ENCODE assay signal across 1 cellular context in genomic region chr12:113271853-113272561, GRCh38.
A peak's percentile ranks its signal among the peaks of the same experiment; 100 is the strongest.
TF ChIP-seq lines count a peak whose summit lies in the region.

No MANE protein-coding gene starts in this region.

TF ChIP-seq in HepG2, 621 proteins besides CTCF, POLR2A, EP300 and RAD21 (continues in another document):
- TF ChIP-seq FOXA3 (CRISPR knock-in tag; IDR thresholded peaks at IDR 0.05): peak; percentile 13; the same call in 1 of the 2 replicates
- TF ChIP-seq RFXANK (CRISPR knock-in tag; IDR thresholded peaks at IDR 0.05): no peak
- peak; percentile 98 for TF ChIP-seq CEBPB (IDR thresholded peaks at IDR 0.05; ENCODE audit: borderline replicate concordance, low read depth, low read length)
- TF ChIP-seq RFX1 (IDR thresholded peaks at IDR 0.05): no peak
- 0 out of 2 replicates have a peak, but pooled peaks have one; percentile 21 for TF ChIP-seq ZNF605 (CRISPR knock-in tag; IDR thresholded peaks at IDR 0.05)
- TF ChIP-seq SIX4 (CRISPR knock-in tag; IDR thresholded peaks at IDR 0.05): no peak
- peak; percentile 34 for TF ChIP-seq HDAC2 (CRISPR knock-in tag; IDR thresholded peaks at IDR 0.05)
- no peak for TF ChIP-seq KLF9 (CRISPR knock-in tag; IDR thresholded peaks at IDR 0.05; ENCODE audit: low read depth)
- 0 out of 2 replicates have a peak, but pooled peaks have one; percentile 11 for TF ChIP-seq ATF1 (CRISPR knock-in tag; IDR thresholded peaks at IDR 0.05)
- TF ChIP-seq STAG1 (CRISPR knock-in tag; IDR thresholded peaks at IDR 0.05): 0 out of 2 replicates have a peak, but pooled peaks have one; percentile 6
- TF ChIP-seq ZSCAN29 (CRISPR knock-in tag; conservative IDR thresholded peaks at IDR 0.05): 0 out of 2 replicates have a peak, but pooled peaks have one; percentile 51
- TF ChIP-seq, protein P1, sequence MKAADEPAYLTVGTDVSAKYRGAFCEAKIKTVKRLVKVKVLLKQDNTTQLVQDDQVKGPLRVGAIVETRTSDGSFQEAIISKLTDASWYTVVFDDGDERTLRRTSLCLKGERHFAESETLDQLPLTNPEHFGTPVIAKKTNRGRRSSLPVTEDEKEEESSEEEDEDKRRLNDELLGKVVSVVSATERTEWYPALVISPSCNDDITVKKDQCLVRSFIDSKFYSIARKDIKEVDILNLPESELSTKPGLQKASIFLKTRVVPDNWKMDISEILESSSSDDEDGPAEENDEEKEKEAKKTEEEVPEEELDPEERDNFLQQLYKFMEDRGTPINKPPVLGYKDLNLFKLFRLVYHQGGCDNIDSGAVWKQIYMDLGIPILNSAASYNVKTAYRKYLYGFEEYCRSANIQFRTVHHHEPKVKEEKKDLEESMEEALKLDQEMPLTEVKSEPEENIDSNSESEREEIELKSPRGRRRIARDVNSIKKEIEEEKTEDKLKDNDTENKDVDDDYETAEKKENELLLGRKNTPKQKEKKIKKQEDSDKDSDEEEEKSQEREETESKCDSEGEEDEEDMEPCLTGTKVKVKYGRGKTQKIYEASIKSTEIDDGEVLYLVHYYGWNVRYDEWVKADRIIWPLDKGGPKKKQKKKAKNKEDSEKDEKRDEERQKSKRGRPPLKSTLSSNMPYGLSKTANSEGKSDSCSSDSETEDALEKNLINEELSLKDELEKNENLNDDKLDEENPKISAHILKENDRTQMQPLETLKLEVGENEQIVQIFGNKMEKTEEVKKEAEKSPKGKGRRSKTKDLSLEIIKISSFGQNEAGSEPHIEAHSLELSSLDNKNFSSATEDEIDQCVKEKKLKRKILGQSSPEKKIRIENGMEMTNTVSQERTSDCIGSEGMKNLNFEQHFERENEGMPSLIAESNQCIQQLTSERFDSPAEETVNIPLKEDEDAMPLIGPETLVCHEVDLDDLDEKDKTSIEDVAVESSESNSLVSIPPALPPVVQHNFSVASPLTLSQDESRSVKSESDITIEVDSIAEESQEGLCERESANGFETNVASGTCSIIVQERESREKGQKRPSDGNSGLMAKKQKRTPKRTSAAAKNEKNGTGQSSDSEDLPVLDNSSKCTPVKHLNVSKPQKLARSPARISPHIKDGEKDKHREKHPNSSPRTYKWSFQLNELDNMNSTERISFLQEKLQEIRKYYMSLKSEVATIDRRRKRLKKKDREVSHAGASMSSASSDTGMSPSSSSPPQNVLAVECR (CRISPR knock-in tag; IDR thresholded peaks at IDR 0.05; ENCODE audit: borderline replicate concordance): peak; percentile 51; the same call in 1 of the 2 replicates
- TF ChIP-seq ZNF577 (CRISPR knock-in tag; IDR thresholded peaks at IDR 0.05; ENCODE audit: borderline replicate concordance, low read depth): no peak
- TF ChIP-seq NONO (IDR thresholded peaks at IDR 0.05): no peak
- no peak for TF ChIP-seq NONO (CRISPR knock-in tag; conservative IDR thresholded peaks at IDR 0.05)
- TF ChIP-seq, protein P2, sequence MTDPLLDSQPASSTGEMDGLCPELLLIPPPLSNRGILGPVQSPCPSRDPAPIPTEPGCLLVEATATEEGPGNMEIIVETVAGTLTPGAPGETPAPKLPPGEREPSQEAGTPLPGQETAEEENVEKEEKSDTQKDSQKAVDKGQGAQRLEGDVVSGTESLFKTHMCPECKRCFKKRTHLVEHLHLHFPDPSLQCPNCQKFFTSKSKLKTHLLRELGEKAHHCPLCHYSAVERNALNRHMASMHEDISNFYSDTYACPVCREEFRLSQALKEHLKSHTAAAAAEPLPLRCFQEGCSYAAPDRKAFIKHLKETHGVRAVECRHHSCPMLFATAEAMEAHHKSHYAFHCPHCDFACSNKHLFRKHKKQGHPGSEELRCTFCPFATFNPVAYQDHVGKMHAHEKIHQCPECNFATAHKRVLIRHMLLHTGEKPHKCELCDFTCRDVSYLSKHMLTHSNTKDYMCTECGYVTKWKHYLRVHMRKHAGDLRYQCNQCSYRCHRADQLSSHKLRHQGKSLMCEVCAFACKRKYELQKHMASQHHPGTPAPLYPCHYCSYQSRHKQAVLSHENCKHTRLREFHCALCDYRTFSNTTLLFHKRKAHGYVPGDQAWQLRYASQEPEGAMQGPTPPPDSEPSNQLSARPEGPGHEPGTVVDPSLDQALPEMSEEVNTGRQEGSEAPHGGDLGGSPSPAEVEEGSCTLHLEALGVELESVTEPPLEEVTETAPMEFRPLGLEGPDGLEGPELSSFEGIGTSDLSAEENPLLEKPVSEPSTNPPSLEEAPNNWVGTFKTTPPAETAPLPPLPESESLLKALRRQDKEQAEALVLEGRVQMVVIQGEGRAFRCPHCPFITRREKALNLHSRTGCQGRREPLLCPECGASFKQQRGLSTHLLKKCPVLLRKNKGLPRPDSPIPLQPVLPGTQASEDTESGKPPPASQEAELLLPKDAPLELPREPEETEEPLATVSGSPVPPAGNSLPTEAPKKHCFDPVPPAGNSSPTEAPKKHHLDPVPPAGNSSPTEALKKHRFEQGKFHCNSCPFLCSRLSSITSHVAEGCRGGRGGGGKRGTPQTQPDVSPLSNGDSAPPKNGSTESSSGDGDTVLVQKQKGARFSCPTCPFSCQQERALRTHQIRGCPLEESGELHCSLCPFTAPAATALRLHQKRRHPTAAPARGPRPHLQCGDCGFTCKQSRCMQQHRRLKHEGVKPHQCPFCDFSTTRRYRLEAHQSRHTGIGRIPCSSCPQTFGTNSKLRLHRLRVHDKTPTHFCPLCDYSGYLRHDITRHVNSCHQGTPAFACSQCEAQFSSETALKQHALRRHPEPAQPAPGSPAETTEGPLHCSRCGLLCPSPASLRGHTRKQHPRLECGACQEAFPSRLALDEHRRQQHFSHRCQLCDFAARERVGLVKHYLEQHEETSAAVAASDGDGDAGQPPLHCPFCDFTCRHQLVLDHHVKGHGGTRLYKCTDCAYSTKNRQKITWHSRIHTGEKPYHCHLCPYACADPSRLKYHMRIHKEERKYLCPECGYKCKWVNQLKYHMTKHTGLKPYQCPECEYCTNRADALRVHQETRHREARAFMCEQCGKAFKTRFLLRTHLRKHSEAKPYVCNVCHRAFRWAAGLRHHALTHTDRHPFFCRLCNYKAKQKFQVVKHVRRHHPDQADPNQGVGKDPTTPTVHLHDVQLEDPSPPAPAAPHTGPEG (CRISPR knock-in tag; IDR thresholded peaks at IDR 0.05): no peak
- no peak for TF ChIP-seq KLF15 (CRISPR knock-in tag; IDR thresholded peaks at IDR 0.05; ENCODE audit: borderline replicate concordance)
- TF ChIP-seq ZNF891 (CRISPR knock-in tag; IDR thresholded peaks at IDR 0.05): peak; percentile 77; the same call in 1 of the 2 replicates
- TF ChIP-seq, protein P3, sequence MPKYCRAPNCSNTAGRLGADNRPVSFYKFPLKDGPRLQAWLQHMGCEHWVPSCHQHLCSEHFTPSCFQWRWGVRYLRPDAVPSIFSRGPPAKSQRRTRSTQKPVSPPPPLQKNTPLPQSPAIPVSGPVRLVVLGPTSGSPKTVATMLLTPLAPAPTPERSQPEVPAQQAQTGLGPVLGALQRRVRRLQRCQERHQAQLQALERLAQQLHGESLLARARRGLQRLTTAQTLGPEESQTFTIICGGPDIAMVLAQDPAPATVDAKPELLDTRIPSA (CRISPR knock-in tag; IDR thresholded peaks at IDR 0.05; ENCODE audit: borderline replicate concordance): no peak
- TF ChIP-seq KLF6 (CRISPR knock-in tag; IDR thresholded peaks at IDR 0.05): no peak
- TF ChIP-seq U2AF1 (optimal IDR thresholded peaks at IDR 0.05; ENCODE audit: low read depth, low read length): no peak
- TF ChIP-seq GFI1 (CRISPR knock-in tag; IDR thresholded peaks at IDR 0.05; ENCODE audit: borderline replicate concordance): 0 out of 2 replicates have a peak, but pooled peaks have one; percentile 28
- TF ChIP-seq CC2D1A (CRISPR knock-in tag; IDR thresholded peaks at IDR 0.05): no peak
- peak; percentile 89 for TF ChIP-seq ZNF317 (CRISPR knock-in tag; IDR thresholded peaks at IDR 0.05)
- TF ChIP-seq GATAD2A (CRISPR knock-in tag; IDR thresholded peaks at IDR 0.05): peak; percentile 57
- TF ChIP-seq ZNF17 (CRISPR knock-in tag; IDR thresholded peaks at IDR 0.05): no peak
- peak; percentile 97 for TF ChIP-seq CEBPG (CRISPR knock-in tag; IDR thresholded peaks at IDR 0.05)
- TF ChIP-seq MTERF4 (CRISPR knock-in tag; IDR thresholded peaks at IDR 0.05): 0 out of 2 replicates have a peak, but pooled peaks have one; percentile 30
- TF ChIP-seq, protein P4, sequence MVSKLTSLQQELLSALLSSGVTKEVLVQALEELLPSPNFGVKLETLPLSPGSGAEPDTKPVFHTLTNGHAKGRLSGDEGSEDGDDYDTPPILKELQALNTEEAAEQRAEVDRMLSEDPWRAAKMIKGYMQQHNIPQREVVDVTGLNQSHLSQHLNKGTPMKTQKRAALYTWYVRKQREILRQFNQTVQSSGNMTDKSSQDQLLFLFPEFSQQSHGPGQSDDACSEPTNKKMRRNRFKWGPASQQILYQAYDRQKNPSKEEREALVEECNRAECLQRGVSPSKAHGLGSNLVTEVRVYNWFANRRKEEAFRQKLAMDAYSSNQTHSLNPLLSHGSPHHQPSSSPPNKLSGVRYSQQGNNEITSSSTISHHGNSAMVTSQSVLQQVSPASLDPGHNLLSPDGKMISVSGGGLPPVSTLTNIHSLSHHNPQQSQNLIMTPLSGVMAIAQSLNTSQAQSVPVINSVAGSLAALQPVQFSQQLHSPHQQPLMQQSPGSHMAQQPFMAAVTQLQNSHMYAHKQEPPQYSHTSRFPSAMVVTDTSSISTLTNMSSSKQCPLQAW (CRISPR knock-in tag; IDR thresholded peaks at IDR 0.05): peak; percentile 65; the same call in 1 of the 2 replicates
- 0 out of 2 replicates have a peak, but pooled peaks have one; percentile 29 for TF ChIP-seq POLR2G (IDR thresholded peaks at IDR 0.05; ENCODE audit: low read depth, low read length)
- TF ChIP-seq, protein P5, sequence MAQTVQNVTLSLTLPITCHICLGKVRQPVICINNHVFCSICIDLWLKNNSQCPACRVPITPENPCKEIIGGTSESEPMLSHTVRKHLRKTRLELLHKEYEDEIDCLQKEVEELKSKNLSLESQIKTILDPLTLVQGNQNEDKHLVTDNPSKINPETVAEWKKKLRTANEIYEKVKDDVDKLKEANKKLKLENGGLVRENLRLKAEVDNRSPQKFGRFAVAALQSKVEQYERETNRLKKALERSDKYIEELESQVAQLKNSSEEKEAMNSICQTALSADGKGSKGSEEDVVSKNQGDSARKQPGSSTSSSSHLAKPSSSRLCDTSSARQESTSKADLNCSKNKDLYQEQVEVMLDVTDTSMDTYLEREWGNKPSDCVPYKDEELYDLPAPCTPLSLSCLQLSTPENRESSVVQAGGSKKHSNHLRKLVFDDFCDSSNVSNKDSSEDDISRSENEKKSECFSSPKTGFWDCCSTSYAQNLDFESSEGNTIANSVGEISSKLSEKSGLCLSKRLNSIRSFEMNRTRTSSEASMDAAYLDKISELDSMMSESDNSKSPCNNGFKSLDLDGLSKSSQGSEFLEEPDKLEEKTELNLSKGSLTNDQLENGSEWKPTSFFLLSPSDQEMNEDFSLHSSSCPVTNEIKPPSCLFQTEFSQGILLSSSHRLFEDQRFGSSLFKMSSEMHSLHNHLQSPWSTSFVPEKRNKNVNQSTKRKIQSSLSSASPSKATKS (CRISPR knock-in tag; IDR thresholded peaks at IDR 0.05): no peak
- 0 out of 2 replicates have a peak, but pooled peaks have one; percentile 54 for TF ChIP-seq YEATS2 (CRISPR knock-in tag; IDR thresholded peaks at IDR 0.05; ENCODE audit: borderline replicate concordance)
- no peak for TF ChIP-seq ZNF747 (CRISPR knock-in tag; IDR thresholded peaks at IDR 0.05; ENCODE audit: borderline replicate concordance)
- TF ChIP-seq, protein P6, sequence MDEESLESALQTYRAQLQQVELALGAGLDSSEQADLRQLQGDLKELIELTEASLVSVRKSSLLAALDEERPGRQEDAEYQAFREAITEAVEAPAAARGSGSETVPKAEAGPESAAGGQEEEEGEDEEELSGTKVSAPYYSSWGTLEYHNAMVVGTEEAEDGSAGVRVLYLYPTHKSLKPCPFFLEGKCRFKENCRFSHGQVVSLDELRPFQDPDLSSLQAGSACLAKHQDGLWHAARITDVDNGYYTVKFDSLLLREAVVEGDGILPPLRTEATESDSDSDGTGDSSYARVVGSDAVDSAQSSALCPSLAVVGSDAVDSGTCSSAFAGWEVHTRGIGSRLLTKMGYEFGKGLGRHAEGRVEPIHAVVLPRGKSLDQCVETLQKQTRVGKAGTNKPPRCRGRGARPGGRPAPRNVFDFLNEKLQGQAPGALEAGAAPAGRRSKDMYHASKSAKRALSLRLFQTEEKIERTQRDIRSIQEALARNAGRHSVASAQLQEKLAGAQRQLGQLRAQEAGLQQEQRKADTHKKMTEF (CRISPR knock-in tag; IDR thresholded peaks at IDR 0.05): 0 out of 2 replicates have a peak, but pooled peaks have one; percentile 30
- no peak for TF ChIP-seq NFE2 (CRISPR knock-in tag; IDR thresholded peaks at IDR 0.05)
- peak; percentile 39; the same call in 1 of the 2 replicates for TF ChIP-seq NCOA2 (CRISPR knock-in tag; IDR thresholded peaks at IDR 0.05)
- TF ChIP-seq, protein P7, sequence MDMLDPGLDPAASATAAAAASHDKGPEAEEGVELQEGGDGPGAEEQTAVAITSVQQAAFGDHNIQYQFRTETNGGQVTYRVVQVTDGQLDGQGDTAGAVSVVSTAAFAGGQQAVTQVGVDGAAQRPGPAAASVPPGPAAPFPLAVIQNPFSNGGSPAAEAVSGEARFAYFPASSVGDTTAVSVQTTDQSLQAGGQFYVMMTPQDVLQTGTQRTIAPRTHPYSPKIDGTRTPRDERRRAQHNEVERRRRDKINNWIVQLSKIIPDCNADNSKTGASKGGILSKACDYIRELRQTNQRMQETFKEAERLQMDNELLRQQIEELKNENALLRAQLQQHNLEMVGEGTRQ (IDR thresholded peaks at IDR 0.05; ENCODE audit: low read depth, low read length): no peak
- TF ChIP-seq, protein P7 (CRISPR knock-in tag; IDR thresholded peaks at IDR 0.05; ENCODE audit: borderline replicate concordance): peak; percentile 39; the same call in 1 of the 2 replicates
- peak; percentile 26; the same call in 1 of the 2 replicates for TF ChIP-seq NR2F6 (IDR thresholded peaks at IDR 0.05)
- no peak; the same call in 1 of the 2 replicates for TF ChIP-seq NR2F6 (CRISPR knock-in tag; IDR thresholded peaks at IDR 0.05)
- TF ChIP-seq IKZF4 (CRISPR knock-in tag; IDR thresholded peaks at IDR 0.05; ENCODE audit: borderline replicate concordance, low read depth, not compliant biosample characterization): peak; percentile 19
- no peak for TF ChIP-seq ZNF446 (CRISPR knock-in tag; IDR thresholded peaks at IDR 0.05)
- TF ChIP-seq RFX3 (CRISPR knock-in tag; IDR thresholded peaks at IDR 0.05): no peak
- peak; percentile 73; the same call in 1 of the 2 replicates for TF ChIP-seq SIN3A (IDR thresholded peaks at IDR 0.05; ENCODE audit: borderline replicate concordance, low read depth, low read length)
